In genomic region chr17:4175921-4176802, GRCh38 we compare ENCODE assay signal across 8 cellular contexts. TPM values are rescaled to one million over a fixed set of nuclear protein-coding genes. Genes with fewer than 3 reads are reported as not detected.
A peak's percentile ranks its signal among the peaks of the same experiment; 100 is the strongest.
DNase-seq lines count a peak whose midpoint lies in the region; ATAC-seq and TF ChIP-seq lines count a peak whose summit lies in the region.

No MANE protein-coding gene starts in this region.

- POLR2A ChIA-PET in BJ (lab: Charles Lee) = no interaction called here

- H3K36me3 ChIP-seq in BJ (ENCODE audit: control insufficient read depth, insufficient read depth, low read length) (peaks cover 32% of the 10 kb centered on the region), body of pancreas (replicated peaks in 1 of 2; ENCODE audit: insufficient read depth in 1 of 2, low read depth in 2 of 2) (peaks cover 11 to 52% of the 10 kb centered on the region in 2 donors)

- peak overlapping the region; percentile 63 for H3K4me3 Mint-ChIP-seq in natural killer cell treated with Interleukin-12 subunit alpha and Interleukin-12 subunit beta and Interleukin-15 and Interleukin-18, amount 100 ng/mL, for 72 hours

- TF ChIP-seq POLR2A in body of pancreas (IDR thresholded peaks at IDR 0.05) = no peak

- CTCF ChIA-PET in BJ (lab: Yijun Ruan, JAX) = interaction anchor here (1.0 to 2.3 kb wide), 3 partner anchors 15 to 122 kb away, joined by 3 to 9 read pairs (median 6); no protein-coding TSS in a partner anchor

- no peaks in the 10 kb centered on the region for H3K27me3 Mint-ChIP-seq in natural killer cell treated with Interleukin-12 subunit alpha and Interleukin-12 subunit beta and Interleukin-15 and Interleukin-18, amount 100 ng/mL, for 72 hours

- 86 to 92% methylated on average over 18 to 25 of the region's 25 CpGs for WGBS in body of pancreas, 2 donors

- no peaks in the 10 kb centered on the region for H3K9me3 Mint-ChIP-seq in natural killer cell treated with Interleukin-12 subunit alpha and Interleukin-12 subunit beta and Interleukin-15 and Interleukin-18, amount 100 ng/mL, for 72 hours

- ATAC-seq in natural killer cell treated with Interleukin-12 subunit alpha and Interleukin-12 subunit beta and Interleukin-15 and Interleukin-18, amount 100 ng/mL, for 72 hours = peak; percentile 72 to 74
- no peak for ATAC-seq in body of pancreas

- H3K27ac ChIP-seq in body of pancreas = no peak overlapping the region

- no peaks in the 10 kb centered on the region for H3K9me3 ChIP-seq in body of pancreas

- H3K36me3 Mint-ChIP-seq in natural killer cell treated with Interleukin-12 subunit alpha and Interleukin-12 subunit beta and Interleukin-15 and Interleukin-18, amount 100 ng/mL, for 72 hours = peaks cover 16% of the 10 kb centered on the region

- intact Hi-C loops in body of pancreas (cut with DNase I) = no loop called here

- H3K4me1 ChIP-seq in body of pancreas = no peaks in the 10 kb centered on the region

- H3K4me3 ChIP-seq in BJ (ENCODE audit: low read depth, low read length) (no peak overlapping the region), body of pancreas (no peak overlapping the region)

- H3K4me1 Mint-ChIP-seq in natural killer cell treated with Interleukin-12 subunit alpha and Interleukin-12 subunit beta and Interleukin-15 and Interleukin-18, amount 100 ng/mL, for 72 hours (ENCODE audit: low read depth in 2 of 2) = peaks cover 42 to 45% of the 10 kb centered on the region in 2 donors

- TF ChIP-seq CTCF in BJ (IDR thresholded peaks at IDR 0.05; ENCODE audit: insufficient read depth, low read depth, low read length) = no peak
- no peak for TF ChIP-seq CTCF in body of pancreas (IDR thresholded peaks at IDR 0.05)

- DNase-seq in BJ (ENCODE audit: low read depth) = peak; percentile 37
- peak; percentile 46 for DNase-seq in SW480 (ENCODE audit: low spot score)
- peak; percentile 32 for DNase-seq in activated naive CD4-positive, alpha-beta T cell treated with anti-CD3 and anti-CD28 coated beads, Interleukin-2, amount 50 U/mL, for 16 hours
- no peak for DNase-seq in natural killer cell treated with Interleukin-12 subunit alpha and Interleukin-12 subunit beta and Interleukin-15 and Interleukin-18, amount 100 ng/mL, for 72 hours (ENCODE audit: low spot score)
- no peak for DNase-seq in body of pancreas
- DNase-seq in NCI-H2196 treated with DMSO at 0.1 percent for 48 hours (lab: John Stamatoyannopoulos, UW; ENCODE audit: unreplicated experiment) = no peak
- DNase-seq in NCI-H345 treated with DMSO at 0.1 percent for 48 hours (lab: John Stamatoyannopoulos, UW; ENCODE audit: unreplicated experiment) = no peak
- DNase-seq in NCI-H82 treated with DMSO at 0.1 percent for 48 hours (lab: John Stamatoyannopoulos, UW; ENCODE audit: unreplicated experiment) = no peak

- H3K27ac Mint-ChIP-seq in natural killer cell treated with Interleukin-12 subunit alpha and Interleukin-12 subunit beta and Interleukin-15 and Interleukin-18, amount 100 ng/mL, for 72 hours = peak overlapping the region; percentile 83 to 88

- H3K27me3 ChIP-seq in BJ (ENCODE audit: control insufficient read depth, insufficient read depth, low read length) (no peaks in the 10 kb centered on the region), body of pancreas (no peaks in the 10 kb centered on the region)

RNA-seq across cellular contexts. Expression of gene CYB5D2, which starts 33.2 kb away (rescaled TPM):
- 31.6 and 56.4 TPM in 2 replicates for polyA plus RNA-seq in BJ (2011; rRNA removed)
- polyA minus RNA-seq in BJ (2011; rRNA and poly(A)+ RNA removed) = 15.4 and 18.0 TPM in 2 replicates
- total RNA-seq in natural killer cell treated with Interleukin-12 subunit alpha and Interleukin-12 subunit beta and Interleukin-15 and Interleukin-18, amount 100 ng/mL, for 72 hours = 10 to 100 TPM in 1 of 2 donors, 1 to 10 TPM in 1; 7.2 to 13.2 TPM
- 10 to 100 TPM; 23.1 to 24.1 TPM for total RNA-seq in body of pancreas

RNA-seq across cellular contexts. Expression of gene ZZEF1, which starts 33.3 kb away (rescaled TPM):
- polyA plus RNA-seq in BJ (2011; rRNA removed) = 14.9 and 17.5 TPM in 2 replicates
- 55.8 and 58.3 TPM in 2 replicates for polyA minus RNA-seq in BJ (2011; rRNA and poly(A)+ RNA removed)
- 10 to 100 TPM; 65.0 to 96.3 TPM for total RNA-seq in natural killer cell treated with Interleukin-12 subunit alpha and Interleukin-12 subunit beta and Interleukin-15 and Interleukin-18, amount 100 ng/mL, for 72 hours
- 10 to 100 TPM; 47.2 to 96.2 TPM for total RNA-seq in body of pancreas

Comparison
In these comparisons a context has a peak if more than half of its experiments do, and no peak if none do; other contexts are left out.
1. DNase-seq: peak in BJ (single experiment), SW480 (single experiment) and activated naive CD4-positive, alpha-beta T cell treated with anti-CD3 and anti-CD28 coated beads, Interleukin-2, amount 50 U/mL, for 16 hours (single experiment); none in natural killer cell treated with Interleukin-12 subunit alpha and Interleukin-12 subunit beta and Interleukin-15 and Interleukin-18, amount 100 ng/mL, for 72 hours (single experiment), body of pancreas (0 of 4), NCI-H2196 treated with DMSO at 0.1 percent for 48 hours (single experiment), NCI-H345 treated with DMSO at 0.1 percent for 48 hours (single experiment) and NCI-H82 treated with DMSO at 0.1 percent for 48 hours (single experiment).